In the genomic region with DNA sequence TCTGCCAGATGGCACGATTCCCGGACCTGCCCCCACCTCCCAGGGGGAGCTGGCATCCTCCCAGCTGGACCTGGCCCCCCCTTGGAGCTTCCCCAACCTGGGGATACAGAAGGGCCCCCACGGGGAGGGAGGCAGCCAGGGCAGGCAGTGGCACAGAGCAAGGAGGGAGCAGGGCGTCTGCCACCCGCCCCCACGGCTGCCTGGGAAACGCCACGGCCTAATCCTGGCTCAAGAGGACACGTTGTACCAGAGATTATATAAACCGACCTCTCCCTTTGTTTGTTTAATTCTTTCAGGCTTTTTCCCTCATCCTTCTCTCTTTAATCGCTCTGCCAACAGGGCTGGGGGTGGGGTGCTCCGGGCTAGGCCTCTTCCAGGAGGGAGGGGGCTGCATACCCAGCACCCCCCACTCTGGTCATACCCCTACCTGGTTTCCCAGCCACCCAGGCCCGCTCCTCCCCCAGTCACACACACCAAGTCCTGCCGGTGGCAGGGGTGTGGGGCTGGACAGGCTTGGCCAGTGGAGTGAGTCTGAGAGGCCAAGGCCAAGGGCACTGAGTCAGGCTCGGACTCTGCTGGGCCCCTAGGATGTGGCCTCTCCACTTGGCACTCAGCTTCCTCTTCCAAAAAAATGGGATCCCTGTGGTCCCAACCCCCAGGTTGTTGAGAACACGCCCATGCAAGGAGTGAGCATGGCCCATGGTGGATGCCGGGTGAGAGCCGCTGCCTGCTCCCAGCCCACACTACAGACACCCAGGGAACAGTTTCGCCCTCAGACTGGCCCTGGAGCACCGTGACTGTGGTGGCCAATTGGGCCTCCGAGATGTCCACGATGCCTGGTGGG, we compare ENCODE assay signal across 1 cellular context.
TF ChIP-seq lines count a peak whose summit lies in the region.

No MANE protein-coding gene starts in this region.

TF ChIP-seq in WTC11, 78 proteins besides CTCF, POLR2A, EP300 and RAD21 (continued from another document):
- TF ChIP-seq, protein P1, sequence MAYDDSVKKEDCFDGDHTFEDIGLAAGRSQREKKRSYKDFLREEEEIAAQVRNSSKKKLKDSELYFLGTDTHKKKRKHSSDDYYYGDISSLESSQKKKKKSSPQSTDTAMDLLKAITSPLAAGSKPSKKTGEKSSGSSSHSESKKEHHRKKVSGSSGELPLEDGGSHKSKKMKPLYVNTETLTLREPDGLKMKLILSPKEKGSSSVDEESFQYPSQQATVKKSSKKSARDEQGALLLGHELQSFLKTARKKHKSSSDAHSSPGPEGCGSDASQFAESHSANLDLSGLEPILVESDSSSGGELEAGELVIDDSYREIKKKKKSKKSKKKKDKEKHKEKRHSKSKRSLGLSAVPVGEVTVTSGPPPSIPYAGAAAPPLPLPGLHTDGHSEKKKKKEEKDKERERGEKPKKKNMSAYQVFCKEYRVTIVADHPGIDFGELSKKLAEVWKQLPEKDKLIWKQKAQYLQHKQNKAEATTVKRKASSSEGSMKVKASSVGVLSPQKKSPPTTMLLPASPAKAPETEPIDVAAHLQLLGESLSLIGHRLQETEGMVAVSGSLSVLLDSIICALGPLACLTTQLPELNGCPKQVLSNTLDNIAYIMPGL (CRISPR knock-in tag; IDR thresholded peaks at IDR 0.05), result no peak
- TF ChIP-seq ETV6 (CRISPR knock-in tag; IDR thresholded peaks at IDR 0.05) (no peak), CREM (CRISPR knock-in tag; IDR thresholded peaks at IDR 0.05) (no peak), ELF4 (CRISPR knock-in tag; IDR thresholded peaks at IDR 0.05; ENCODE audit: low read depth) (no peak), GRHL2 (CRISPR knock-in tag; IDR thresholded peaks at IDR 0.05; ENCODE audit: insufficient replicate concordance, severe bottlenecking) (no peak)
